7 cellular contexts compared by ENCODE assay signal in genomic region chr5:68991279-68991678, GRCh38.
"Had no signal": no experiment of that assay in that cellular context is flagged by ENCODE, and none has a peak within 500 bp of the region (broad histone marks: within the 10 kb centered on the region; RNA-seq: fewer than 3 reads in every experiment).

No MANE protein-coding gene starts in this region.

- ATAC-seq: GM23338, K562 had no signal

- DNase-seq: H9, HCEC 1CT, HFFc6, IMR-90, KG1 had no signal

- H3K4me3 ChIP-seq: GM23338, K562 had no signal
